ENCODE assay signal across 28 cellular contexts in the genomic region with DNA sequence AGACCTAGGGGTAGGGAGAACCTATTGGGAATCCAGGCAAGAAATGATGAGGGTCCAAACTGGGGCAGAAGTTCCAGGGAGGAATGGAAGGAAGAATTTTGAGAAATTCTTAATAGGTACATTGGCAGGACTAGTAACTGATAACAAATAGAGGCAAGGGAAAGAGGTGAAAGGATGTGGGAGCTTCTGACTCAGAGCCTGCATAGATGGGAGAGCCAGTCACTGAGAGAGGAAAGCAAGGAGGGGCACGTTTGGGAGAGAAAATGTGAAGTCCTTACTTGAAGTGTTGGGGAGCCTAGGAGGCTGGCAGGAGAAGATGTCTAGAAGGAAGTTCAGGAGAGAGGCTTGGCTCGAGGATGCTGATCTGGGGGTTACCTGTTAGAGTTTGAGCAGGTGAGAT.
"Had no signal": no experiment of that assay in that cellular context is flagged by ENCODE, and none has a peak within 500 bp of the region (broad histone marks: within the 10 kb centered on the region; RNA-seq: fewer than 3 reads in every experiment).

No MANE protein-coding gene starts in this region.

- H3K36me3 Mint-ChIP-seq: activated CD8-positive, alpha-beta memory T cell treated with anti-CD3 and anti-CD28 coated beads, Interleukin-2, amount 10 ng/mL, durations not matched to agents 7 days and 5 days; activated naive CD8-positive, alpha-beta T cell had no signal

- H3K27ac ChIP-seq: brain microvascular endothelial cell, colonic mucosa, RWPE1, SJCRH30 had no signal

- ATAC-seq: activated CD8-positive, alpha-beta memory T cell treated with anti-CD3 and anti-CD28 coated beads, Interleukin-2, amount 10 ng/mL, durations not matched to agents 7 days and 5 days; Panc1; WTC11 had no signal

- H3K4me1 ChIP-seq: colonic mucosa, SJCRH30 had no signal

- DNase-seq: activated CD4-positive, alpha-beta T cell treated with anti-CD3 and anti-CD28 coated beads for 48 hours; activated CD4-positive, alpha-beta T cell treated with anti-CD3 and anti-CD28 coated beads, Interleukin-2, amount 50 U/mL, for 48 hours; activated CD4-positive, CD25-positive, alpha-beta regulatory T cell treated with anti-CD3 and anti-CD28 coated beads, Interleukin-2, amount 50 U/mL, for 72 hours; activated CD8-positive, alpha-beta memory T cell treated with anti-CD3 and anti-CD28 coated beads, Interleukin-2, amount 10 ng/mL, durations not matched to agents 7 days and 5 days; activated effector memory CD4-positive, alpha-beta T cell treated with Interleukin-2 at 50 U/mL for 16 hours; activated naive CD4-positive, alpha-beta T cell; activated T-cell treated with anti-CD3 and anti-CD28 coated beads, Interleukin-2, amount 50 U/mL, for 24 hours; amygdala; brain microvascular endothelial cell; colonic mucosa; NCI-H1048; NCI-H146; NCI-H187 treated with DMSO at 0.1 percent for 48 hours; NCI-H2081 treated with DMSO at 0.1 percent for 48 hours; NCI-H446 treated with DMSO at 0.1 percent for 48 hours; NCI-H526; NCI-H774; OCI-M1; Right ventricle myocardium superior; SJCRH30; SK-N-SH; SW 1271 had no signal

- H3K4me3 ChIP-seq: colonic mucosa, SJCRH30 had no signal

- H3K9me3 ChIP-seq: colonic mucosa, SJCRH30 had no signal

- H3K4me3 Mint-ChIP-seq: activated CD8-positive, alpha-beta memory T cell treated with anti-CD3 and anti-CD28 coated beads, Interleukin-2, amount 10 ng/mL, durations not matched to agents 7 days and 5 days; activated naive CD8-positive, alpha-beta T cell; activated T-cell treated with anti-CD3 and anti-CD28 coated beads, Interleukin-2, amount 50 U/mL, for 24 hours; activated T-helper 1 cell treated with anti-CD3 and anti-CD28 coated beads, Interleukin-12 subunit alpha, Interleukin-12 subunit beta, Interleukin-2, Interleukin-4 antibody, amounts not matched to agents 30 ng/mL and 10 ng/mL and 1 ng/mL, durations not matched to agents 14 hours and 24 hours and 36 hours; T-helper 2 cell treated with Interferon-gamma antibody and Interleukin-4, amounts not matched to agents 5 μg/mL and 100 μg/mL, for 36 hours; WTC11 had no signal

- H3K36me3 ChIP-seq: brain microvascular endothelial cell, colonic mucosa, SJCRH30 had no signal

- H3K27me3 ChIP-seq: brain microvascular endothelial cell, colonic mucosa, SJCRH30 had no signal

- H3K27ac Mint-ChIP-seq: activated CD8-positive, alpha-beta memory T cell treated with anti-CD3 and anti-CD28 coated beads, Interleukin-2, amount 10 ng/mL, durations not matched to agents 7 days and 5 days; activated naive CD8-positive, alpha-beta T cell; activated T-cell treated with anti-CD3 and anti-CD28 coated beads, Interleukin-2, amount 50 U/mL, for 24 hours; activated T-helper 1 cell treated with anti-CD3 and anti-CD28 coated beads, Interleukin-12 subunit alpha, Interleukin-12 subunit beta, Interleukin-2, Interleukin-4 antibody, amounts not matched to agents 30 ng/mL and 10 ng/mL and 1 ng/mL, durations not matched to agents 14 hours and 24 hours and 36 hours; T-helper 2 cell treated with Interferon-gamma antibody and Interleukin-4, amounts not matched to agents 5 μg/mL and 100 μg/mL, for 36 hours; WTC11 had no signal
